ENCODE assay signal across 18 cellular contexts in genomic region chr5:39117401-39117800, GRCh38. TPM values are rescaled to one million over a fixed set of nuclear protein-coding genes. Genes with fewer than 3 reads are reported as not detected.
DNase-seq lines count a peak whose midpoint lies in the region; ATAC-seq, FAIRE-seq and TF ChIP-seq lines count a peak whose summit lies in the region.
"Had no signal": no experiment of that assay in that cellular context is flagged by ENCODE, and none has a peak within 500 bp of the region (broad histone marks: within the 10 kb centered on the region; RNA-seq: fewer than 3 reads in every experiment).

No MANE protein-coding gene starts in this region.

- H3K9me1 ChIP-seq in endothelial cell of umbilical vein (replicated peaks; ENCODE audit: control insufficient read depth, extremely low read depth, insufficient read depth, low read length): no peaks in the 10 kb centered on the region

- TF ChIP-seq POLR2A in endothelial cell of umbilical vein (IDR thresholded peaks at IDR 0.05; ENCODE audit: low read depth, low read length): no peak

- dilution Hi-C loops in endothelial cell of umbilical vein (cut with MboI; ENCODE audit: extremely low pct_ligation_motif_present, low sequenced_read_pairs): no loop called here

- H3K4me2 ChIP-seq in endothelial cell of umbilical vein (ENCODE audit: insufficient read depth, low read length): peak overlapping the region; percentile 85

- FAIRE-seq in endothelial cell of umbilical vein (lab: Jason Lieb, UNC): peak; percentile 87
- FAIRE-seq: TTC549 had no signal

- H3K27ac ChIP-seq in endothelial cell of umbilical vein (ENCODE audit: insufficient read depth, low read depth, low read length): peak overlapping the region; percentile 64
- H3K27ac ChIP-seq: testis had no signal

- no peak overlapping the region for H2AFZ ChIP-seq in endothelial cell of umbilical vein (ENCODE audit: low read depth, low read length)

- no peak overlapping the region for H3K4me3 Mint-ChIP-seq in activated naive CD4-positive, alpha-beta T cell treated with anti-CD3 and anti-CD28 coated beads, Interleukin-2, amount 50 U/mL, for 24 hours
- H3K4me3 Mint-ChIP-seq in T-cell: no peak overlapping the region
- no peak overlapping the region for H3K4me3 Mint-ChIP-seq in stimulated activated memory B cell treated with anti-CD40 and anti-IgM and Interleukin-4, amounts not matched to agents 10 μg/mL and 1 μg/mL and 100 μg/mL, for 72 hours

- H3K27ac Mint-ChIP-seq in activated naive CD4-positive, alpha-beta T cell treated with anti-CD3 and anti-CD28 coated beads, Interleukin-2, amount 50 U/mL, for 24 hours: peak overlapping the region; percentile 71
- H3K27ac Mint-ChIP-seq in T-cell: peak overlapping the region; percentile 68 to 81
- no peak overlapping the region for H3K27ac Mint-ChIP-seq in stimulated activated memory B cell treated with anti-CD40 and anti-IgM and Interleukin-4, amounts not matched to agents 10 μg/mL and 1 μg/mL and 100 μg/mL, for 72 hours

- no peaks in the 10 kb centered on the region for H3K27me3 Mint-ChIP-seq in activated naive CD4-positive, alpha-beta T cell treated with anti-CD3 and anti-CD28 coated beads, Interleukin-2, amount 50 U/mL, for 24 hours
- H3K27me3 Mint-ChIP-seq in T-cell: no peaks in the 10 kb centered on the region
- no peaks in the 10 kb centered on the region for H3K27me3 Mint-ChIP-seq in stimulated activated memory B cell treated with anti-CD40 and anti-IgM and Interleukin-4, amounts not matched to agents 10 μg/mL and 1 μg/mL and 100 μg/mL, for 72 hours

- DNase-seq in activated naive CD4-positive, alpha-beta T cell treated with Interleukin-2 at 50 U/mL for 16 hours: no peak
- DNase-seq in T-cell (no peak), endothelial cell of umbilical vein (ENCODE audit: low read depth, low spot score) (peak; percentile 97), islet precursor cell (no peak), hippocampal formation (lab: John Stamatoyannopoulos, UW) (no peak), DMS 273 (lab: John Stamatoyannopoulos, UW; ENCODE audit: unreplicated experiment) (no peak)
- DNase-seq: dorsolateral prefrontal cortex; mesendoderm; MM.1S; NCI-H2081; NCI-H774; nucleus accumbens; Right ventricle myocardium superior; stimulated activated CD4-positive, alpha-beta T cell treated with anti-CD3 and anti-CD28 coated beads, Interleukin-12 subunit alpha, Interleukin-12 subunit beta, amount 100 ng/mL, for 4 hours; testis had no signal

- H3K4me3 ChIP-seq in endothelial cell of umbilical vein (replicated peaks in 1 of 3; ENCODE audit: insufficient read depth in 1 of 3, low read depth in 1 of 3, low read length in 3 of 3): no peak overlapping the region
- H3K4me3 ChIP-seq: dorsolateral prefrontal cortex, testis had no signal

- H3K4me1 ChIP-seq in endothelial cell of umbilical vein (ENCODE audit: control insufficient read depth, extremely low read depth, insufficient read depth, low read length): peaks cover 54% of the 10 kb centered on the region
- H3K4me1 ChIP-seq: testis had no signal

- ATAC-seq in T-cell (replicated peaks in 1 of 4): no peak
- ATAC-seq in stimulated activated memory B cell treated with anti-CD40 and anti-IgM and Interleukin-4, amounts not matched to agents 10 μg/mL and 1 μg/mL and 100 μg/mL, for 72 hours: no peak

- H3K36me3 Mint-ChIP-seq in activated naive CD4-positive, alpha-beta T cell treated with anti-CD3 and anti-CD28 coated beads, Interleukin-2, amount 50 U/mL, for 24 hours: peaks cover 22% of the 10 kb centered on the region
- peaks cover 60% of the 10 kb centered on the region for H3K36me3 Mint-ChIP-seq in T-cell
- no peaks in the 10 kb centered on the region for H3K36me3 Mint-ChIP-seq in stimulated activated memory B cell treated with anti-CD40 and anti-IgM and Interleukin-4, amounts not matched to agents 10 μg/mL and 1 μg/mL and 100 μg/mL, for 72 hours

- intact Hi-C loops in endothelial cell of umbilical vein (cut with micrococcal nuclease): loop anchor here (1.0 to 2.0 kb wide), 4 partner anchors 22 to 43 kb away; partner anchors contain the start of gene RICTOR

- H3K9ac ChIP-seq in endothelial cell of umbilical vein (replicated peaks; ENCODE audit: extremely low read depth, insufficient read depth, low read length): peak overlapping the region; percentile 13

- H3K9me3 Mint-ChIP-seq in activated naive CD4-positive, alpha-beta T cell treated with anti-CD3 and anti-CD28 coated beads, Interleukin-2, amount 50 U/mL, for 24 hours: no peaks in the 10 kb centered on the region
- no peaks in the 10 kb centered on the region for H3K9me3 Mint-ChIP-seq in T-cell
- H3K9me3 Mint-ChIP-seq in stimulated activated memory B cell treated with anti-CD40 and anti-IgM and Interleukin-4, amounts not matched to agents 10 μg/mL and 1 μg/mL and 100 μg/mL, for 72 hours: no peaks in the 10 kb centered on the region

- H3K27me3 ChIP-seq in endothelial cell of umbilical vein (ENCODE audit: control insufficient read depth in 2 of 2, insufficient read depth in 2 of 2, low read length in 2 of 2): no peaks in the 10 kb centered on the region
- H3K27me3 ChIP-seq: testis had no signal

- BruUV-seq in endothelial cell of umbilical vein (replicated peaks; lab: Mats Ljungman, UMichigan): no TSS peak

- H3K36me3 ChIP-seq in endothelial cell of umbilical vein (ENCODE audit: control insufficient read depth in 2 of 2, extremely low read depth in 1 of 2, insufficient read depth in 2 of 2, low read length in 2 of 2): no peaks in the 10 kb centered on the region

- TF ChIP-seq CTCF in endothelial cell of umbilical vein (IDR thresholded peaks at IDR 0.05; ENCODE audit: extremely low read depth in 1 of 2, insufficient read depth in 1 of 2, low read depth in 1 of 2, low read length in 2 of 2): no peak

- no peaks in the 10 kb centered on the region for H3K79me2 ChIP-seq in endothelial cell of umbilical vein (ENCODE audit: control insufficient read depth, insufficient read depth, low read length)

- CTCF ChIA-PET in T-cell (lab: Charles Lee) (interaction anchor here in 1 of 2 donors (0.5 kb wide), 1 partner anchor 124 kb away, joined by 3 read pairs; no protein-coding TSS in a partner anchor), endothelial cell of umbilical vein (lab: Charles Lee) (interaction anchor here (1.2 to 3.3 kb wide), 6 partner anchors 12 to 44 kb away, joined by 3 to 16 read pairs (median 4); no protein-coding TSS in a partner anchor)

- no peaks in the 10 kb centered on the region for H3K9me3 ChIP-seq in endothelial cell of umbilical vein (replicated peaks; ENCODE audit: control insufficient read depth, insufficient read depth, low read length)
- H3K9me3 ChIP-seq: testis had no signal

- POLR2A ChIA-PET in T-cell (lab: Charles Lee) (no interaction called here), endothelial cell of umbilical vein (lab: Charles Lee) (interaction anchor here (0.7 to 1.2 kb wide), 3 partner anchors 31 to 402 kb away, joined by 3 to 9 read pairs (median 3); partner anchors contain the start of gene DAB2)

- H3K4me1 Mint-ChIP-seq in activated naive CD4-positive, alpha-beta T cell treated with anti-CD3 and anti-CD28 coated beads, Interleukin-2, amount 50 U/mL, for 24 hours: peaks cover 54% of the 10 kb centered on the region
- H3K4me1 Mint-ChIP-seq in T-cell: peaks cover 33 to 44% (median 37%) of the 10 kb centered on the region in 3 donors
- H3K4me1 Mint-ChIP-seq in stimulated activated memory B cell treated with anti-CD40 and anti-IgM and Interleukin-4, amounts not matched to agents 10 μg/mL and 1 μg/mL and 100 μg/mL, for 72 hours: no peaks in the 10 kb centered on the region

- H4K20me1 ChIP-seq in endothelial cell of umbilical vein (replicated peaks; ENCODE audit: control insufficient read depth, extremely low read depth, insufficient read depth, low read length): no peaks in the 10 kb centered on the region

TF ChIP-seq in endothelial cell of umbilical vein, 7 proteins besides CTCF, POLR2A, EP300 and RAD21:
- no peak for TF ChIP-seq EZH2 (IDR thresholded peaks at IDR 0.05; ENCODE audit: borderline replicate concordance, low read depth, low read length, severe bottlenecking)
- peak; percentile 93 for TF ChIP-seq FOS (IDR thresholded peaks at IDR 0.05; ENCODE audit: borderline replicate concordance, insufficient read depth, low read length)
- no peak for TF ChIP-seq MYC (IDR thresholded peaks at IDR 0.05; ENCODE audit: low read depth, low read length)
- peak; percentile 89 for TF ChIP-seq JUN (IDR thresholded peaks at IDR 0.05; ENCODE audit: borderline replicate concordance, insufficient read depth, insufficient read length, low read depth)
- TF ChIP-seq GATA2 (IDR thresholded peaks at IDR 0.05; ENCODE audit: insufficient read depth, insufficient read length, low read depth, low read length): peak; percentile 99
- TF ChIP-seq MAX (IDR thresholded peaks at IDR 0.05; ENCODE audit: insufficient read depth, insufficient read length): no peak
- TF ChIP-seq POLR2AphosphoS5 (IDR thresholded peaks at IDR 0.05; ENCODE audit: insufficient read depth, low read depth, low read length): peak; percentile 56

RNA-seq across cellular contexts. Expression of gene RICTOR, which starts 43.2 kb away (rescaled TPM):
- total RNA-seq in T-cell: 10 to 100 TPM; 68.5 to 85.8 (median 74.8) TPM
- total RNA-seq in endothelial cell of umbilical vein: 38.0 and 39.5 TPM in 2 replicates
- polyA plus RNA-seq in endothelial cell of umbilical vein: 7.0 and 9.2 TPM in 2 replicates
- 2.8 and 2.9 TPM in 2 replicates for polyA plus RNA-seq in endothelial cell of umbilical vein (2011; cell fraction: cytosol; rRNA removed)
- polyA plus RNA-seq in endothelial cell of umbilical vein (2011; cell fraction: nucleus; rRNA removed): 41.6 and 47.1 TPM in 2 replicates
- 7.2 and 10.1 TPM in 2 replicates for polyA plus RNA-seq in endothelial cell of umbilical vein (2012)
- polyA minus RNA-seq in endothelial cell of umbilical vein: 60.0 and 66.7 TPM in 2 replicates
- polyA minus RNA-seq in endothelial cell of umbilical vein (2011; cell fraction: cytosol; rRNA and poly(A)+ RNA removed): 27.1 TPM
- 112 and 187 TPM in 2 replicates for polyA minus RNA-seq in endothelial cell of umbilical vein (2011; cell fraction: nucleus; rRNA and poly(A)+ RNA removed)
